In the genomic region with DNA sequence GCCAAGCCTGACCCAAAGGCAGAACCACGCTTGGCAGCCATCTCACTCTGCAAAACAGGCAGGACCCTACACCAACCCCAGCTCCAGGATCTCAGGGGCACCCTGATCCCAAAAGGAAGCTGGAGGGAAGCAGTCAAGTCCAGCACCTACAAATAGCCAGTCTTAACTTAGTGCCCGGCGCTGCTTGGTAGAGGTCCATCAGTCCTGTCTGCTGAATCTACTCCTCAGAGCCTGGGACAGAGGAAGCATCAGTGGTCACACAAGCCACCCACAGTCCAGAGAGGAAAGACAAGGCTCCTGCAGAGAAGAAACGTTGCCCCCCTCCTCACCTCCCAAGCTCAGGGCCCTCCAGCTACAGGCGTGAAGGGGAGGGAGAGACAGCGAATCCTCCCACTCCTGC, we compare ENCODE assay signal across 9 cellular contexts. TPM values are rescaled to one million over a fixed set of nuclear protein-coding genes. Genes with fewer than 3 reads are reported as not detected.
A peak's percentile ranks its signal among the peaks of the same experiment; 100 is the strongest.
DNase-seq lines count a peak whose midpoint lies in the region; ATAC-seq and TF ChIP-seq lines count a peak whose summit lies in the region.
"Had no signal": no experiment of that assay in that cellular context is flagged by ENCODE, and none has a peak within 500 bp of the region (broad histone marks: within the 10 kb centered on the region; RNA-seq: fewer than 3 reads in every experiment).

No MANE protein-coding gene starts in this region.

- H3K9me3 Mint-ChIP-seq in activated T-cell treated with anti-CD3 and anti-CD28 coated beads, Interleukin-2, amount 50 U/mL, for 4 hours: no peaks in the 10 kb centered on the region
- no peaks in the 10 kb centered on the region for H3K9me3 Mint-ChIP-seq in mesothelial cell of epicardium

- peak overlapping the region; percentile 22 for H3K4me3 ChIP-seq in ectodermal cell (ENCODE audit: insufficient read depth, low read depth, low read length)
- H3K4me3 ChIP-seq in urinary bladder (ENCODE audit: low read depth, low read length): peak overlapping the region; percentile 80

- no peaks in the 10 kb centered on the region for H3K27me3 Mint-ChIP-seq in activated T-cell treated with anti-CD3 and anti-CD28 coated beads, Interleukin-2, amount 50 U/mL, for 4 hours (ENCODE audit: low read depth)
- no peaks in the 10 kb centered on the region for H3K27me3 Mint-ChIP-seq in mesothelial cell of epicardium (ENCODE audit: low read depth)

- peak overlapping the region; percentile 91 for H3K4me3 Mint-ChIP-seq in activated T-cell treated with anti-CD3 and anti-CD28 coated beads, Interleukin-2, amount 50 U/mL, for 4 hours
- H3K4me3 Mint-ChIP-seq in mesothelial cell of epicardium: peak overlapping the region; percentile 84

- H3K4me1 ChIP-seq in ectodermal cell (ENCODE audit: control insufficient read depth, insufficient read depth, low read length) (peaks cover 20% of the 10 kb centered on the region), urinary bladder (ENCODE audit: insufficient read depth) (no peaks in the 10 kb centered on the region)

- H3K27me3 ChIP-seq in ectodermal cell (ENCODE audit: control insufficient read depth, insufficient read depth, low read length, poor library complexity, severe bottlenecking): peaks cover 6% of the 10 kb centered on the region

- H3K27ac Mint-ChIP-seq in mesothelial cell of epicardium: peak overlapping the region; percentile 91

- TF ChIP-seq CTCF in mesothelial cell of epicardium (IDR thresholded peaks at IDR 0.05; ENCODE audit: unreplicated experiment): no peak

- no peaks in the 10 kb centered on the region for H3K9me3 ChIP-seq in ectodermal cell (ENCODE audit: control insufficient read depth, low read length)

- 57 to 58% methylated on average over 5 to 6 of the region's 6 CpGs for WGBS in ectodermal cell, 2 experiments
- 27% methylated on average over 6 of the region's 6 CpGs for WGBS in urinary bladder

- H3K36me3 Mint-ChIP-seq in activated T-cell treated with anti-CD3 and anti-CD28 coated beads, Interleukin-2, amount 50 U/mL, for 4 hours (ENCODE audit: insufficient read depth): no peaks in the 10 kb centered on the region
- no peaks in the 10 kb centered on the region for H3K36me3 Mint-ChIP-seq in mesothelial cell of epicardium

- peaks cover 58% of the 10 kb centered on the region for H3K4me1 Mint-ChIP-seq in activated T-cell treated with anti-CD3 and anti-CD28 coated beads, Interleukin-2, amount 50 U/mL, for 4 hours (ENCODE audit: low read depth)
- peaks cover 43% of the 10 kb centered on the region for H3K4me1 Mint-ChIP-seq in mesothelial cell of epicardium

- no peak overlapping the region for H3K27ac ChIP-seq in ectodermal cell (ENCODE audit: insufficient read depth, low read depth, low read length, poor library complexity, severe bottlenecking)
- peak overlapping the region; percentile 64 for H3K27ac ChIP-seq in urinary bladder (ENCODE audit: low read depth)
- H3K27ac ChIP-seq: HL-60 had no signal

- no peaks in the 10 kb centered on the region for H3K36me3 ChIP-seq in ectodermal cell (ENCODE audit: control insufficient read depth, insufficient read depth, low read length)
- H3K36me3 ChIP-seq in urinary bladder (ENCODE audit: insufficient read depth): no peaks in the 10 kb centered on the region

- DNase-seq in activated T-cell treated with anti-CD3 and anti-CD28 coated beads, Interleukin-2, amount 50 U/mL, for 4 hours: no peak
- DNase-seq in activated T-cell treated with anti-CD3 and anti-CD28 coated beads, Interleukin-2, amount 50 U/mL, for 1 hour: no peak
- DNase-seq in mesothelial cell of epicardium (ENCODE audit: low spot score in 2 of 2, unreplicated experiment in 2 of 2): no peak
- no peak for DNase-seq in NK-92 treated with Interleukin-12 subunit alpha and Interleukin-12 subunit beta, amount 100 ng/mL, for 24 hours (lab: John Stamatoyannopoulos, UW)
- no peak for DNase-seq in SIG-M5 treated with dmso at 0.1 percent for 504 hours (lab: John Stamatoyannopoulos, UW; ENCODE audit: unreplicated experiment)

- no peak for ATAC-seq in activated T-cell treated with anti-CD3 and anti-CD28 coated beads, Interleukin-2, amount 50 U/mL, for 4 hours
- ATAC-seq in HG03159 (IDR thresholded peaks at IDR 0.05; ENCODE audit: unreplicated experiment): no peak

RNA-seq across cellular contexts. Expression of gene PXN, which starts 1.4 kb away (rescaled TPM):
- 10 to 100 TPM; 49.2 to 54.0 (median 51.1) TPM for total RNA-seq in activated T-cell treated with anti-CD3 and anti-CD28 coated beads, Interleukin-2, amount 50 U/mL, for 4 hours
- 48.1 TPM for polyA plus RNA-seq in ectodermal cell (2013, experiment 1 of 4)
- 45.3 TPM for polyA plus RNA-seq in ectodermal cell (2013, experiment 2 of 4)
- polyA plus RNA-seq in ectodermal cell (2013, experiment 3 of 4): 32.9 TPM
- 37.0 TPM for polyA plus RNA-seq in ectodermal cell (2013, experiment 4 of 4)
- 113 to 123 TPM (median 117 TPM) in 3 replicates for total RNA-seq in mesothelial cell of epicardium
- 32.4 TPM for total RNA-seq in urinary bladder
- 111 TPM for polyA plus RNA-seq in urinary bladder

RNA-seq across cellular contexts. Expression of gene RNU4-2, which starts 27.6 kb away (rescaled TPM):
- total RNA-seq in activated T-cell treated with anti-CD3 and anti-CD28 coated beads, Interleukin-2, amount 50 U/mL, for 4 hours: 1,000 to 10,000 TPM; 2,997 to 5,108 (median 5,011) TPM
- polyA plus RNA-seq in ectodermal cell (2013, experiment 1 of 4): 1,380 TPM
- 1,461 TPM for polyA plus RNA-seq in ectodermal cell (2013, experiment 2 of 4)
- polyA plus RNA-seq in ectodermal cell (2013, experiment 3 of 4): 10,045 TPM
- polyA plus RNA-seq in ectodermal cell (2013, experiment 4 of 4): 4,105 TPM
- total RNA-seq in mesothelial cell of epicardium (9,118 to 10,048 TPM (median 9,930 TPM) in 3 replicates), urinary bladder (under 0.01 TPM)
- polyA plus RNA-seq in urinary bladder: not detected

RNA-seq across cellular contexts. Expression of gene RNU4-1, which starts 29.0 kb away (rescaled TPM):
- 1,000 to 10,000 TPM in 2 of 3 donors, 100 to 1,000 TPM in 1; 980 to 2,356 (median 1,498) TPM for total RNA-seq in activated T-cell treated with anti-CD3 and anti-CD28 coated beads, Interleukin-2, amount 50 U/mL, for 4 hours
- polyA plus RNA-seq in ectodermal cell (2013, experiment 1 of 4): 1,643 TPM
- 1,666 TPM for polyA plus RNA-seq in ectodermal cell (2013, experiment 2 of 4)
- 8,475 TPM for polyA plus RNA-seq in ectodermal cell (2013, experiment 3 of 4)
- polyA plus RNA-seq in ectodermal cell (2013, experiment 4 of 4): 3,070 TPM
- total RNA-seq in mesothelial cell of epicardium: 5,196 to 5,477 TPM (median 5,368 TPM) in 3 replicates
- total RNA-seq in urinary bladder: under 0.01 TPM
- not detected for polyA plus RNA-seq in urinary bladder

RNA-seq across cellular contexts. Expression of gene SIRT4, which starts 38.0 kb away (rescaled TPM):
- total RNA-seq in activated T-cell treated with anti-CD3 and anti-CD28 coated beads, Interleukin-2, amount 50 U/mL, for 4 hours: 1 to 10 TPM; 1.3 to 1.8 (median 1.5) TPM
- 4.3 TPM for polyA plus RNA-seq in ectodermal cell (2013, experiment 1 of 4)
- polyA plus RNA-seq in ectodermal cell (2013, experiment 2 of 4): 4.0 TPM
- polyA plus RNA-seq in ectodermal cell (2013, experiment 3 of 4): 5.0 TPM
- polyA plus RNA-seq in ectodermal cell (2013, experiment 4 of 4): 4.7 TPM
- 3.9 to 4.6 TPM (median 4.3 TPM) in 3 replicates for total RNA-seq in mesothelial cell of epicardium
- total RNA-seq in urinary bladder: 2.3 TPM
- 1.8 TPM for polyA plus RNA-seq in urinary bladder

Comparison
In these comparisons a context has a peak if more than half of its experiments do, and no peak if none do; other contexts are left out.
1. RNA of gene RNU4-2, which starts 27.6 kb away (total RNA-seq): 9,118 to 10,048 TPM in mesothelial cell of epicardium and 2,997 to 5,108 TPM in activated T-cell treated with anti-CD3 and anti-CD28 coated beads, Interleukin-2, amount 50 U/mL, for 4 hours; under 0.01 TPM in urinary bladder (single experiment); every median in the first group is over 1,000 times any median in the second.
2. RNA of gene RNU4-1, which starts 29.0 kb away (total RNA-seq): 5,196 to 5,477 TPM in mesothelial cell of epicardium and 980 to 2,356 TPM in activated T-cell treated with anti-CD3 and anti-CD28 coated beads, Interleukin-2, amount 50 U/mL, for 4 hours; under 0.01 TPM in urinary bladder (single experiment); every median in the first group is over 100 times any median in the second.